21 cellular contexts compared by ENCODE assay signal in genomic region chr2:106685180-106685897, GRCh38.
DNase-seq lines count a peak whose midpoint lies in the region; ATAC-seq, FAIRE-seq and TF ChIP-seq lines count a peak whose summit lies in the region.
"Had no signal": no experiment of that assay in that cellular context is flagged by ENCODE, and none has a peak within 500 bp of the region (broad histone marks: within the 10 kb centered on the region; RNA-seq: fewer than 3 reads in every experiment).

No MANE protein-coding gene starts in this region.

- H3K79me2 ChIP-seq in HepG2 (ENCODE audit: insufficient read depth, low read length): no peaks in the 10 kb centered on the region

- intact Hi-C loops in HepG2 (cut with micrococcal nuclease; ENCODE audit: unreplicated experiment): no loop called here
- intact Hi-C loops in right lobe of liver (cut with DNase I): no loop called here
- intact Hi-C loops in aorta (cut with DNase I): no loop called here

- in situ Hi-C loops in HepG2 (cut with HindIII; ENCODE audit: extremely low pct_ligation_motif_present, low pct_unique_long_range_greater_than_20kb): no loop called here
- in situ Hi-C loops in brain microvascular endothelial cell (cut with HindIII; ENCODE audit: low pct_ligation_motif_present, low sequenced_read_pairs): no loop called here

- CTCF ChIA-PET in HepG2 (lab: Yijun Ruan, JAX; ENCODE audit: low intra/inter-chr PET ratio, low total read pairs): no interaction called here

- H3K4me3 ChIP-seq in HepG2 (replicated peaks in 1 of 3; ENCODE audit: insufficient read depth in 1 of 3, low read depth in 2 of 3, low read length in 3 of 3) (no peak overlapping the region), right lobe of liver (no peak overlapping the region), NB4 (ENCODE audit: low read depth, low read length) (no peak overlapping the region), brain microvascular endothelial cell (ENCODE audit: low read depth, low read length) (no peak overlapping the region), Peyer's patch (no peak overlapping the region), aorta (ENCODE audit: low read length in 2 of 2) (no peak overlapping the region)

- no peaks in the 10 kb centered on the region for H4K20me1 ChIP-seq in HepG2 (ENCODE audit: insufficient read depth, low read length)

- 0% methylated on average over 2 of the region's 2 CpGs for WGBS in HepG2 (ENCODE audit: low lambda C conversion rate)
- WGBS in right lobe of liver (ENCODE audit: insufficient coverage, low coverage, low lambda C conversion rate, missing lambda C conversion rate): 93% methylated on average over 2 of the region's 2 CpGs
- whole genome bisulfite sequencing in aorta, 2 donors: 95 to 100% methylated on average over 2 of the region's 2 CpGs

- TF ChIP-seq CTCF in HepG2 (CRISPR knock-in tag; IDR thresholded peaks at IDR 0.05) (no peak), right lobe of liver (IDR thresholded peaks at IDR 0.05) (no peak), NB4 (IDR thresholded peaks at IDR 0.05; ENCODE audit: low read depth, low read length) (no peak), brain microvascular endothelial cell (IDR thresholded peaks at IDR 0.05; ENCODE audit: low read depth, low read length, missing control alignments) (peak; percentile 36), Peyer's patch (IDR thresholded peaks at IDR 0.05) (no peak)

- H3K4me2 ChIP-seq in HepG2 (ENCODE audit: low read depth, low read length): no peak overlapping the region

- H3K9ac ChIP-seq in HepG2 (ENCODE audit: insufficient read depth, low read depth, low read length): no peak overlapping the region

- no peak for TF ChIP-seq RAD21 in HepG2 (CRISPR knock-in tag; IDR thresholded peaks at IDR 0.05)

- no TSS peak for BruUV-seq in HepG2 (replicated peaks; lab: Mats Ljungman, UMichigan)

- FAIRE-seq in HepG2 (lab: Jason Lieb, UNC): no peak
- FAIRE-seq: H54 had no signal

- H3K9me3 ChIP-seq in HepG2 (ENCODE audit: low read length): peaks cover 25% of the 10 kb centered on the region
- H3K9me3 ChIP-seq in right lobe of liver: no peaks in the 10 kb centered on the region
- H3K9me3 ChIP-seq in Peyer's patch: no peaks in the 10 kb centered on the region
- peaks cover 3% of the 10 kb centered on the region for H3K9me3 ChIP-seq in aorta (ENCODE audit: control insufficient read depth, low read length)

- no peak for DNase-seq in HepG2 (ENCODE audit: low spot score)
- DNase-seq in right lobe of liver: no peak
- DNase-seq in NB4 (ENCODE audit: low read depth): peak; percentile 3
- no peak for DNase-seq in brain microvascular endothelial cell
- DNase-seq in Peyer's patch: no peak
- no peak for DNase-seq in NCI-H82 treated with DMSO at 0.1 percent for 48 hours (lab: John Stamatoyannopoulos, UW; ENCODE audit: unreplicated experiment)
- no peak for DNase-seq in aorta
- DNase-seq: 8988T; CD4-positive, CD25-positive, alpha-beta regulatory T cell; COR-L47; DMS 273 treated with DMSO at 0.1 percent for 48 hours; GF-D8; KG1; NCI-H1048; NCI-H2081; NK-92 treated with Interleukin-12 subunit alpha and Interleukin-12 subunit beta, amount 100 ng/mL, for 24 hours; SHP77; T-cell had no signal

- no peaks in the 10 kb centered on the region for H3K36me3 ChIP-seq in HepG2 (replicated peaks in 1 of 2; ENCODE audit: control insufficient read depth in 1 of 2, insufficient read depth in 2 of 2, low read length in 2 of 2)
- H3K36me3 ChIP-seq in right lobe of liver: no peaks in the 10 kb centered on the region
- no peaks in the 10 kb centered on the region for H3K36me3 ChIP-seq in brain microvascular endothelial cell (replicated peaks)
- no peaks in the 10 kb centered on the region for H3K36me3 ChIP-seq in Peyer's patch
- no peaks in the 10 kb centered on the region for H3K36me3 ChIP-seq in aorta (ENCODE audit: control insufficient read depth in 1 of 2, insufficient read depth in 2 of 2, low read length in 1 of 2)

- no peak for TF ChIP-seq EP300 in HepG2 (IDR thresholded peaks at IDR 0.05; ENCODE audit: low read depth in 2 of 2, low read length in 2 of 2)
- no peak for TF ChIP-seq EP300 in HepG2 (CRISPR knock-in tag; IDR thresholded peaks at IDR 0.05; ENCODE audit: borderline replicate concordance)

- POLR2A ChIA-PET in HepG2 (lab: Yijun Ruan, JAX): no interaction called here

- H3K27me3 ChIP-seq in HepG2 (ENCODE audit: control insufficient read depth in 1 of 2, insufficient read depth in 2 of 2, low read length in 2 of 2): no peaks in the 10 kb centered on the region
- no peaks in the 10 kb centered on the region for H3K27me3 ChIP-seq in right lobe of liver
- no peaks in the 10 kb centered on the region for H3K27me3 ChIP-seq in brain microvascular endothelial cell (replicated peaks)
- no peaks in the 10 kb centered on the region for H3K27me3 ChIP-seq in Peyer's patch
- H3K27me3 ChIP-seq in aorta (ENCODE audit: control insufficient read depth in 1 of 2, insufficient read depth in 2 of 2, low read length in 1 of 2): no peaks in the 10 kb centered on the region

- TF ChIP-seq POLR2A in HepG2 (IDR thresholded peaks at IDR 0.05; ENCODE audit: insufficient read depth in 1 of 2, low read depth in 2 of 2, low read length in 2 of 2) (no peak), right lobe of liver (IDR thresholded peaks at IDR 0.05) (no peak), NB4 (IDR thresholded peaks at IDR 0.05; ENCODE audit: extremely low read depth, insufficient read length) (no peak), Peyer's patch (IDR thresholded peaks at IDR 0.05) (no peak)

- H3K27ac ChIP-seq in HepG2 (ENCODE audit: extremely low read length, insufficient read depth, low read length) (no peak overlapping the region), right lobe of liver (no peak overlapping the region), brain microvascular endothelial cell (no peak overlapping the region), Peyer's patch (no peak overlapping the region), aorta (ENCODE audit: low read depth in 1 of 2, low read length in 2 of 2) (no peak overlapping the region)

- H2AFZ ChIP-seq in HepG2 (ENCODE audit: low read length): no peak overlapping the region

- ATAC-seq in HepG2: peak; percentile 68
- ATAC-seq in right lobe of liver: no peak
- no peak for ATAC-seq in HG02840 (IDR thresholded peaks at IDR 0.05; ENCODE audit: low FRiP score, unreplicated experiment)
- no peak for ATAC-seq in aorta (ENCODE audit: low FRiP score)
- ATAC-seq: SK-N-SH treated with all-trans-retinoic acid at 6 μM for 48 hours, T-cell had no signal

- no peaks in the 10 kb centered on the region for H3K4me1 ChIP-seq in HepG2 (ENCODE audit: insufficient read depth, low read length)
- no peaks in the 10 kb centered on the region for H3K4me1 ChIP-seq in right lobe of liver
- H3K4me1 ChIP-seq in Peyer's patch: no peaks in the 10 kb centered on the region
- H3K4me1 ChIP-seq in aorta (ENCODE audit: control insufficient read depth in 1 of 2, insufficient read depth in 2 of 2, low read length in 2 of 2): no peaks in the 10 kb centered on the region

TF ChIP-seq in HepG2, 621 proteins besides CTCF, POLR2A, EP300 and RAD21 (continues in another document):
- TF ChIP-seq ZEB1 (IDR thresholded peaks at IDR 0.05; ENCODE audit: insufficient replicate concordance, low read depth) (no peak), ZNF431 (CRISPR knock-in tag; IDR thresholded peaks at IDR 0.05; ENCODE audit: borderline replicate concordance, low read depth) (no peak), MAFF (IDR thresholded peaks at IDR 0.05; ENCODE audit: low read depth, low read length) (peak; percentile 80), SRSF9 (IDR thresholded peaks at IDR 0.05; ENCODE audit: borderline replicate concordance, insufficient read depth, low read depth, low read length, poor library complexity, severe bottlenecking) (no peak), TAF15 (IDR thresholded peaks at IDR 0.05; ENCODE audit: low read depth, low read length, poor library complexity, severe bottlenecking) (no peak), ZIK1 (CRISPR knock-in tag; IDR thresholded peaks at IDR 0.05; ENCODE audit: borderline replicate concordance, low read depth) (no peak), SMAD9 (CRISPR knock-in tag; IDR thresholded peaks at IDR 0.05) (no peak), KDM2A (CRISPR knock-in tag; IDR thresholded peaks at IDR 0.05; ENCODE audit: borderline replicate concordance, low read depth) (no peak), MAFK (conservative IDR thresholded peaks at IDR 0.05 in 1 of 2, IDR thresholded peaks at IDR 0.05 in 1 of 2; ENCODE audit: low read length in 2 of 2) (peak; percentile 75 to 87), ZNF296 (CRISPR knock-in tag; conservative IDR thresholded peaks at IDR 0.05) (no peak), ARID4A (CRISPR knock-in tag; IDR thresholded peaks at IDR 0.05; ENCODE audit: borderline replicate concordance) (no peak)
